ENCODE assay signal across 8 cellular contexts in genomic region chr3:136750922-136751258, GRCh38. TPM values are rescaled to one million over a fixed set of nuclear protein-coding genes. Genes with fewer than 3 reads are reported as not detected.
DNase-seq lines count a peak whose midpoint lies in the region; ATAC-seq, FAIRE-seq and TF ChIP-seq lines count a peak whose summit lies in the region.

No MANE protein-coding gene starts in this region.

- peaks cover 57% of the 10 kb centered on the region for H3K4me1 Mint-ChIP-seq in activated T-cell treated with anti-CD3 and anti-CD28 coated beads, Interleukin-2, amount 50 U/mL, for 72 hours (ENCODE audit: low read depth)

- in situ Hi-C loops in HepG2 (cut with HindIII; ENCODE audit: extremely low pct_ligation_motif_present, low pct_unique_long_range_greater_than_20kb), result loop anchor here (10.0 kb wide), 2 partner anchors 356 to 676 kb away; no protein-coding TSS in a partner anchor

- peak overlapping the region; percentile 80 for H3K4me2 ChIP-seq in HepG2 (ENCODE audit: low read depth, low read length)

- H3K79me2 ChIP-seq in HepG2 (ENCODE audit: insufficient read depth, low read length), result peaks cover 53% of the 10 kb centered on the region

- TF ChIP-seq CTCF in HepG2 (CRISPR knock-in tag; IDR thresholded peaks at IDR 0.05) (no peak), tibial nerve (IDR thresholded peaks at IDR 0.05) (no peak)

- H3K36me3 ChIP-seq in HepG2 (replicated peaks in 1 of 2; ENCODE audit: control insufficient read depth in 1 of 2, insufficient read depth in 2 of 2, low read length in 2 of 2) (no peaks in the 10 kb centered on the region; a peak in 1 of 5 replicates), tibial nerve (no peaks in the 10 kb centered on the region)

- WGBS in HepG2 (ENCODE audit: low lambda C conversion rate), result under 1% methylated on average over 7 of the region's 7 CpGs
- 1% methylated on average over 7 of the region's 7 CpGs for WGBS in tibial nerve, 2 donors

- no peak for ATAC-seq in activated T-cell treated with anti-CD3 and anti-CD28 coated beads, Interleukin-2, amount 50 U/mL, for 72 hours (replicated peaks in 1 of 2)
- ATAC-seq in HepG2, result no peak
- no peak for ATAC-seq in left colon

- TF ChIP-seq POLR2A in HepG2 (IDR thresholded peaks at IDR 0.05; ENCODE audit: insufficient read depth in 1 of 2, low read depth in 2 of 2, low read length in 2 of 2), result no peak
- no peak for TF ChIP-seq POLR2A in tibial nerve (IDR thresholded peaks at IDR 0.05)

- no peaks in the 10 kb centered on the region for H4K20me1 ChIP-seq in HepG2 (ENCODE audit: insufficient read depth, low read length)

- H3K4me3 ChIP-seq in HepG2 (replicated peaks in 1 of 3; ENCODE audit: insufficient read depth in 1 of 3, low read depth in 2 of 3, low read length in 3 of 3), result peak overlapping the region; percentile 67 to 74 (median 68)
- peak overlapping the region; percentile 82 to 94 (median 88) for H3K4me3 ChIP-seq in tibial nerve

- CTCF ChIA-PET in HepG2 (lab: Yijun Ruan, JAX; ENCODE audit: low intra/inter-chr PET ratio, low total read pairs), result interaction anchor here (0.6 to 1.2 kb wide), 2 partner anchors 347 to 680 kb away, joined by 3 read pairs; no protein-coding TSS in a partner anchor

- H3K27ac ChIP-seq in HepG2 (ENCODE audit: extremely low read length, insufficient read depth, low read length) (peak overlapping the region; percentile 94), tibial nerve (peak overlapping the region; percentile 98 to 100 (median 98))

- no peaks in the 10 kb centered on the region for H3K36me3 Mint-ChIP-seq in activated T-cell treated with anti-CD3 and anti-CD28 coated beads, Interleukin-2, amount 50 U/mL, for 72 hours (ENCODE audit: insufficient read depth in 2 of 2)

- BruUV-seq in HepG2 (replicated peaks; lab: Mats Ljungman, UMichigan), result TSS peak; percentile 77

- H3K4me1 ChIP-seq in HepG2 (ENCODE audit: insufficient read depth, low read length) (peaks cover 31% of the 10 kb centered on the region), tibial nerve (peaks cover 0 to 59% (median 23%) of the 10 kb centered on the region in 4 donors)

- H3K9me3 ChIP-seq in HepG2 (ENCODE audit: low read length) (no peaks in the 10 kb centered on the region), tibial nerve (no peaks in the 10 kb centered on the region)

- no peaks in the 10 kb centered on the region for H3K9me3 Mint-ChIP-seq in activated T-cell treated with anti-CD3 and anti-CD28 coated beads, Interleukin-2, amount 50 U/mL, for 72 hours

- POLR2A ChIA-PET in HepG2 (lab: Yijun Ruan, JAX), result interaction anchor here (1.8 to 1.9 kb wide), 2 partner anchors 48 to 126 kb away, joined by 5 read pairs; no protein-coding TSS in a partner anchor

- FAIRE-seq in HepG2 (lab: Jason Lieb, UNC), result peak; percentile 28

- no peak for DNase-seq in activated T-cell treated with anti-CD3 and anti-CD28 coated beads, Interleukin-2, amount 50 U/mL, for 72 hours
- DNase-seq in activated T-cell treated with anti-CD3 and anti-CD28 coated beads, Interleukin-2, amount 50 U/mL, for 1 hour, result no peak
- peak; percentile 55 for DNase-seq in astrocyte of the hippocampus (ENCODE audit: low read depth, low spot score)
- DNase-seq in HepG2 (ENCODE audit: low spot score), result no peak
- no peak for DNase-seq in tibial nerve (ENCODE audit: low spot score in 2 of 2)
- DNase-seq in left colon, result no peak
- DNase-seq in SKM-1 (lab: John Stamatoyannopoulos, UW; ENCODE audit: unreplicated experiment), result no peak
- DNase-seq in DMS153 (lab: John Stamatoyannopoulos, UW), result no peak

- H3K4me3 Mint-ChIP-seq in activated T-cell treated with anti-CD3 and anti-CD28 coated beads, Interleukin-2, amount 50 U/mL, for 72 hours, result peak overlapping the region; percentile 91 to 97

- peak overlapping the region; percentile 84 for H3K9ac ChIP-seq in HepG2 (ENCODE audit: insufficient read depth, low read depth, low read length)

- no peak for TF ChIP-seq RAD21 in HepG2 (CRISPR knock-in tag; IDR thresholded peaks at IDR 0.05)

- TF ChIP-seq EP300 in HepG2 (IDR thresholded peaks at IDR 0.05; ENCODE audit: low read depth in 2 of 2, low read length in 2 of 2), result no peak
- no peak for TF ChIP-seq EP300 in HepG2 (CRISPR knock-in tag; IDR thresholded peaks at IDR 0.05; ENCODE audit: borderline replicate concordance)
- TF ChIP-seq EP300 in tibial nerve (IDR thresholded peaks at IDR 0.05), result no peak

- no peak overlapping the region for H2AFZ ChIP-seq in HepG2 (ENCODE audit: low read length)

- peak overlapping the region; percentile 98 for H3K27ac Mint-ChIP-seq in activated T-cell treated with anti-CD3 and anti-CD28 coated beads, Interleukin-2, amount 50 U/mL, for 72 hours

- no peaks in the 10 kb centered on the region for H3K27me3 Mint-ChIP-seq in activated T-cell treated with anti-CD3 and anti-CD28 coated beads, Interleukin-2, amount 50 U/mL, for 72 hours (ENCODE audit: low read depth)

- H3K27me3 ChIP-seq in HepG2 (ENCODE audit: control insufficient read depth in 1 of 2, insufficient read depth in 2 of 2, low read length in 2 of 2) (no peaks in the 10 kb centered on the region), tibial nerve (no peaks in the 10 kb centered on the region)

- intact Hi-C loops in HepG2 (cut with micrococcal nuclease; ENCODE audit: unreplicated experiment), result loop anchor here (5.0 to 10.0 kb wide), 3 partner anchors 119 to 556 kb away; partner anchors contain the start of gene MSL2
- intact Hi-C loops in left colon (cut with DNase I, micrococcal nuclease), result loop anchor here (10.0 kb wide), 4 partner anchors 206 to 676 kb away; partner anchors contain the start of gene MSL2 (in 1 of the 2)

TF ChIP-seq in HepG2, 621 proteins besides CTCF, POLR2A, EP300 and RAD21:
- TF ChIP-seq ZNF256 (CRISPR knock-in tag; conservative IDR thresholded peaks at IDR 0.05), result no peak
- TF ChIP-seq BRD4 (CRISPR knock-in tag; IDR thresholded peaks at IDR 0.05), result no peak
- TF ChIP-seq KDM5A (IDR thresholded peaks at IDR 0.05; ENCODE audit: borderline replicate concordance, low read length), result 0 out of 2 replicates have a peak, but pooled peaks have one; percentile 50
- TF ChIP-seq CREB1 (IDR thresholded peaks at IDR 0.05), result no peak
- TF ChIP-seq CREB1 (CRISPR knock-in tag; IDR thresholded peaks at IDR 0.05), result no peak
- peak; percentile 1; the same call in 1 of the 2 replicates for TF ChIP-seq KMT2B (CRISPR knock-in tag; IDR thresholded peaks at IDR 0.05)
- TF ChIP-seq CENPT (CRISPR knock-in tag; IDR thresholded peaks at IDR 0.05; ENCODE audit: low read depth), result no peak
- TF ChIP-seq DZIP1 (CRISPR knock-in tag; IDR thresholded peaks at IDR 0.05), result no peak
- TF ChIP-seq ISL2 (CRISPR knock-in tag; IDR thresholded peaks at IDR 0.05), result 0 out of 2 replicates have a peak, but pooled peaks have one; percentile 6

RNA-seq across cellular contexts. Expression of gene STAG1, which starts 1.3 kb away (rescaled TPM):
- 10 to 100 TPM; 41.0 to 52.7 TPM for total RNA-seq in activated T-cell treated with anti-CD3 and anti-CD28 coated beads, Interleukin-2, amount 50 U/mL, for 72 hours
- total RNA-seq in HepG2 (2016; rRNA removed; fragmentation: Illumina TruSeq; extraction: Trizol), result 25.9 and 37.8 TPM in 2 replicates
- 12.4 and 13.3 TPM in 2 replicates for total RNA-seq in HepG2 (2016; cell fraction: cytosol; rRNA removed; fragmentation: Illumina TruSeq; extraction: Trizol; ENCODE audit: low read depth)
- 27.2 and 38.3 TPM in 2 replicates for total RNA-seq in HepG2 (2016; cell fraction: insoluble cytoplasmic fraction; rRNA removed; fragmentation: Illumina TruSeq; extraction: Trizol)
- 13.0 and 13.7 TPM in 2 replicates for total RNA-seq in HepG2 (2016; cell fraction: membrane; rRNA removed; fragmentation: Illumina TruSeq; extraction: Trizol)
- 45.3 and 46.5 TPM in 2 replicates for total RNA-seq in HepG2 (2016; cell fraction: nucleus; rRNA removed; fragmentation: Illumina TruSeq; extraction: Trizol)
- polyA plus RNA-seq in HepG2 (2011; rRNA removed), result 5.8 and 6.2 TPM in 2 replicates
- 2.4 and 4.3 TPM in 2 replicates for polyA plus RNA-seq in HepG2 (2011; cell fraction: cytosol; rRNA removed)
- 2.8 and 4.2 TPM in 2 replicates for polyA plus RNA-seq in HepG2 (2011; cell fraction: nucleus; rRNA removed)
- 7.8 and 8.7 TPM in 2 replicates for polyA plus RNA-seq in HepG2 (2012)
- 1.00 and 1.1 TPM in 2 replicates for polyA plus RNA-seq in HepG2 (2016; cell fraction: cytosol; fragmentation: Illumina TruSeq; extraction: Trizol; ENCODE audit: low read depth)
- 19.1 and 21.9 TPM in 2 replicates for polyA plus RNA-seq in HepG2 (2016; cell fraction: insoluble cytoplasmic fraction; fragmentation: Illumina TruSeq; extraction: Trizol; ENCODE audit: low read depth)
- polyA plus RNA-seq in HepG2 (2016; cell fraction: membrane; fragmentation: Illumina TruSeq; extraction: Trizol; ENCODE audit: low read depth), result 2.9 and 3.1 TPM in 2 replicates
- polyA plus RNA-seq in HepG2 (2016; cell fraction: nucleus; fragmentation: Illumina TruSeq; extraction: Trizol; ENCODE audit: insufficient read depth, low read depth), result 16.1 and 16.2 TPM in 2 replicates
- polyA minus RNA-seq in HepG2 (2011; rRNA and poly(A)+ RNA removed; ENCODE audit: low replicate concordance), result 5.2 and 17.2 TPM in 2 replicates
- polyA minus RNA-seq in HepG2 (2011; cell fraction: cytosol; rRNA and poly(A)+ RNA removed), result 9.1 and 13.0 TPM in 2 replicates
- 44.2 and 44.3 TPM in 2 replicates for polyA minus RNA-seq in HepG2 (2011; cell fraction: nucleus; rRNA and poly(A)+ RNA removed)
- 10 to 100 TPM; 48.6 to 71.2 (median 58.2) TPM for total RNA-seq in tibial nerve
- total RNA-seq in left colon, result 10 to 100 TPM; 41.7 to 56.2 TPM
